ENCODE assay signal across 13 cellular contexts in the genomic region with DNA sequence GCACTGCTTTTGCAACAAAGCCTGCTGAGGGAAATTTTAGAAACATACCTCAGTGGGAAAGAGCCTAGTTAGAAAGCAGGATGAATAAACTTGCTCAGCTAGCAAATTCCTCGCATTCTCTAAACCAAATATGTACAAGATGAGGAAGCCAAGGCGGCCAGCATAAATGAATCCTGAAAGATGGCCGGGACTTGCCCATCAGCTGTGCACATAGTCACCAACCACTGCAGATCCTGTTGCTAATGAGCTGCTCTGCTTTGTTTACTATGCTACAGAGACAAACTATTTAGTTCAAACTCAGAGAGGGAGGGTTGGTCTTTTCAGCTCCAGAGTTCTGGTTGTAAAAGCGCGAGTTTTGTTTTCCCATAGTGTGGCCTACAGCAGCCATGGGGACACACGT. TPM values are rescaled to one million over a fixed set of nuclear protein-coding genes. Genes with fewer than 3 reads are reported as not detected.
DNase-seq lines count a peak whose midpoint lies in the region; ATAC-seq and TF ChIP-seq lines count a peak whose summit lies in the region.
"Had no signal": no experiment of that assay in that cellular context is flagged by ENCODE, and none has a peak within 500 bp of the region (broad histone marks: within the 10 kb centered on the region; RNA-seq: fewer than 3 reads in every experiment).

No MANE protein-coding gene starts in this region.

- H3K36me3 Mint-ChIP-seq in progenitor cell of endocrine pancreas (ENCODE audit: insufficient read depth) = no peaks in the 10 kb centered on the region
- no peaks in the 10 kb centered on the region for H3K36me3 Mint-ChIP-seq in activated CD8-positive, alpha-beta T cell treated with anti-CD3 and anti-CD28 coated beads, Interleukin-2, amount 10 ng/mL, durations not matched to agents 7 days and 5 days (ENCODE audit: low read depth)

- POLR2A ChIA-PET in activated CD8-positive, alpha-beta T cell treated with anti-CD3 and anti-CD28 coated beads, Interleukin-2, amount 10 ng/mL, durations not matched to agents 7 days and 5 days (lab: Charles Lee) = no interaction called here

- H3K4me1 ChIP-seq in SJSA1 (replicated peaks) = peaks cover 58% of the 10 kb centered on the region

- TF ChIP-seq CTCF in fibroblast of the aortic adventitia (IDR thresholded peaks at IDR 0.05; ENCODE audit: insufficient read depth, low read length) (no peak), progenitor cell of endocrine pancreas (IDR thresholded peaks at IDR 0.05; ENCODE audit: unreplicated experiment) (no peak)

- peaks cover 7% of the 10 kb centered on the region for H3K4me1 Mint-ChIP-seq in progenitor cell of endocrine pancreas (ENCODE audit: low read depth)
- H3K4me1 Mint-ChIP-seq in activated CD8-positive, alpha-beta T cell treated with anti-CD3 and anti-CD28 coated beads, Interleukin-2, amount 10 ng/mL, durations not matched to agents 7 days and 5 days (ENCODE audit: low read depth) = no peaks in the 10 kb centered on the region

- H3K27ac ChIP-seq in SJSA1 = peak overlapping the region; percentile 97
- H3K27ac ChIP-seq: vagina, WERI-Rb-1 had no signal

- no peaks in the 10 kb centered on the region for H3K27me3 ChIP-seq in SJSA1 (replicated peaks)
- H3K27me3 ChIP-seq: vagina had no signal

- H3K27me3 Mint-ChIP-seq in progenitor cell of endocrine pancreas = no peaks in the 10 kb centered on the region
- H3K27me3 Mint-ChIP-seq in activated CD8-positive, alpha-beta T cell treated with anti-CD3 and anti-CD28 coated beads, Interleukin-2, amount 10 ng/mL, durations not matched to agents 7 days and 5 days (ENCODE audit: low read depth) = peaks cover 8% of the 10 kb centered on the region

- H3K36me3 ChIP-seq in SJSA1 = peaks cover 11% of the 10 kb centered on the region; the same call in 1 of the 2 replicates
- H3K36me3 ChIP-seq: vagina, WERI-Rb-1 had no signal

- no peak overlapping the region for H3K4me3 Mint-ChIP-seq in progenitor cell of endocrine pancreas (ENCODE audit: low read depth)
- no peak overlapping the region for H3K4me3 Mint-ChIP-seq in activated CD8-positive, alpha-beta T cell treated with anti-CD3 and anti-CD28 coated beads, Interleukin-2, amount 10 ng/mL, durations not matched to agents 7 days and 5 days

- no peak for ATAC-seq in activated CD8-positive, alpha-beta T cell treated with anti-CD3 and anti-CD28 coated beads, Interleukin-2, amount 10 ng/mL, durations not matched to agents 7 days and 5 days
- ATAC-seq in GM21390 (IDR thresholded peaks at IDR 0.05; ENCODE audit: unreplicated experiment) = no peak

- CTCF ChIA-PET in activated CD8-positive, alpha-beta T cell treated with anti-CD3 and anti-CD28 coated beads, Interleukin-2, amount 10 ng/mL, durations not matched to agents 7 days and 5 days (lab: Charles Lee) = interaction anchor here (0.7 to 1.4 kb wide), 3 partner anchors 11 to 68 kb away, joined by 3 to 5 read pairs (median 4); no protein-coding TSS in a partner anchor

- no peaks in the 10 kb centered on the region for H3K9me3 Mint-ChIP-seq in progenitor cell of endocrine pancreas (ENCODE audit: low read depth)
- H3K9me3 Mint-ChIP-seq in activated CD8-positive, alpha-beta T cell treated with anti-CD3 and anti-CD28 coated beads, Interleukin-2, amount 10 ng/mL, durations not matched to agents 7 days and 5 days (ENCODE audit: insufficient read depth) = no peaks in the 10 kb centered on the region

- H3K27ac Mint-ChIP-seq in progenitor cell of endocrine pancreas = peak overlapping the region; percentile 87
- no peak overlapping the region for H3K27ac Mint-ChIP-seq in activated CD8-positive, alpha-beta T cell treated with anti-CD3 and anti-CD28 coated beads, Interleukin-2, amount 10 ng/mL, durations not matched to agents 7 days and 5 days

- DNase-seq in ELF-1 (ENCODE audit: low read depth, low spot score) = peak; percentile 35
- peak; percentile 92 to 95 for DNase-seq in SJSA1 (ENCODE audit: low read depth in 1 of 2, low spot score in 2 of 2)
- peak; percentile 76 for DNase-seq in fibroblast of the aortic adventitia (ENCODE audit: low read depth)
- DNase-seq in progenitor cell of endocrine pancreas (ENCODE audit: low spot score, unreplicated experiment) = no peak
- no peak for DNase-seq in activated CD8-positive, alpha-beta T cell treated with anti-CD3 and anti-CD28 coated beads, Interleukin-2, amount 10 ng/mL, durations not matched to agents 7 days and 5 days
- DNase-seq in SHP77 (lab: John Stamatoyannopoulos, UW) = no peak
- no peak for DNase-seq in DMS 273 (lab: John Stamatoyannopoulos, UW; ENCODE audit: unreplicated experiment)
- DNase-seq: activated naive CD4-positive, alpha-beta T cell treated with Interleukin-2 at 50 U/mL for 16 hours; NK-92 treated with Interleukin-12 subunit alpha and Interleukin-12 subunit beta, amount 100 ng/mL, for 24 hours; stimulated activated CD4-positive, alpha-beta T cell treated with anti-CD3 and anti-CD28 coated beads, Interleukin-4, amount 100 ng/mL, for 1 hour; WERI-Rb-1 had no signal

- H3K4me3 ChIP-seq in SJSA1 = peak overlapping the region; percentile 6
- no peak overlapping the region for H3K4me3 ChIP-seq in fibroblast of the aortic adventitia (ENCODE audit: low read depth, low read length)
- H3K4me3 ChIP-seq: vagina had no signal

- H3K9me3 ChIP-seq in SJSA1 (replicated peaks) = no peaks in the 10 kb centered on the region
- H3K9me3 ChIP-seq: vagina had no signal

RNA-seq across cellular contexts. Expression of a gene that starts 49.0 kb away (rescaled TPM):
- under 0.01 TPM in 1 of 2 replicates, not detected in the other for total RNA-seq in SJSA1 (2014; rRNA removed; shearing (Covaris generic))
- total RNA-seq in fibroblast of the aortic adventitia (ENCODE audit: low replicate concordance) (1.4 and 2.5 TPM in 2 replicates), progenitor cell of endocrine pancreas (7.3 and 7.6 TPM in 2 replicates)
- total RNA-seq in activated CD8-positive, alpha-beta T cell treated with anti-CD3 and anti-CD28 coated beads, Interleukin-2, amount 10 ng/mL, durations not matched to agents 7 days and 5 days = under 1 TPM; 0.89 to 0.95 TPM

Comparison
In these comparisons a context has a peak if more than half of its experiments do, and no peak if none do; other contexts are left out.
1. DNase-seq: peak in ELF-1 (single experiment), SJSA1 (2 of 2) and fibroblast of the aortic adventitia (single experiment); none in progenitor cell of endocrine pancreas (single experiment), activated CD8-positive, alpha-beta T cell treated with anti-CD3 and anti-CD28 coated beads, Interleukin-2, amount 10 ng/mL, durations not matched to agents 7 days and 5 days (single experiment), SHP77 (0 of 2) and DMS 273 (single experiment).